Comparison of ENCODE assay signal across 8 cellular contexts in genomic region chr14:77140937-77141591, GRCh38. TPM values are rescaled to one million over a fixed set of nuclear protein-coding genes. Genes with fewer than 3 reads are reported as not detected.
DNase-seq lines count a peak whose midpoint lies in the region; ATAC-seq and TF ChIP-seq lines count a peak whose summit lies in the region.

No MANE protein-coding gene starts in this region.

- no peaks in the 10 kb centered on the region for H3K9me3 ChIP-seq in mesodermal cell (ENCODE audit: control insufficient read depth, low read length)
- H3K9me3 ChIP-seq in CD8-positive, alpha-beta memory T cell (ENCODE audit: low read length): no peaks in the 10 kb centered on the region

- H3K4me3 ChIP-seq in GM12864 (ENCODE audit: low read depth, low read length): no peak overlapping the region
- peak overlapping the region; percentile 44 for H3K4me3 ChIP-seq in mesodermal cell (ENCODE audit: extremely low read depth, insufficient read depth, low read length, poor library complexity, severe bottlenecking)
- H3K4me3 ChIP-seq in CD8-positive, alpha-beta memory T cell (ENCODE audit: low read length): no peak overlapping the region

- ATAC-seq in GM21360 (IDR thresholded peaks at IDR 0.05; ENCODE audit: unreplicated experiment): no peak
- no peak for ATAC-seq in sciatic nerve

- no peak overlapping the region for H3K27ac ChIP-seq in mesodermal cell (ENCODE audit: low read depth, low read length, severe bottlenecking)
- H3K27ac ChIP-seq in CD8-positive, alpha-beta memory T cell (ENCODE audit: low read depth, low read length): no peak overlapping the region

- peak; percentile 38 for TF ChIP-seq CTCF in GM12864 (IDR thresholded peaks at IDR 0.05; ENCODE audit: low read depth, low read length, missing control alignments)

- no peaks in the 10 kb centered on the region for H3K36me3 Mint-ChIP-seq in CD8-positive, alpha-beta memory T cell

- H3K27ac Mint-ChIP-seq in CD8-positive, alpha-beta memory T cell: no peak overlapping the region

- peaks cover 13% of the 10 kb centered on the region for H3K4me1 ChIP-seq in mesodermal cell (ENCODE audit: control insufficient read depth, insufficient read depth, low read length, poor library complexity, severe bottlenecking)
- no peaks in the 10 kb centered on the region for H3K4me1 ChIP-seq in CD8-positive, alpha-beta memory T cell (ENCODE audit: insufficient read depth, low read length)

- peaks cover 30% of the 10 kb centered on the region for H3K27me3 ChIP-seq in CD8-positive, alpha-beta memory T cell (ENCODE audit: insufficient read depth, low read length, poor library complexity, severe bottlenecking)

- peak overlapping the region in 1 of 7 donors; percentile 67 for H3K4me3 Mint-ChIP-seq in CD8-positive, alpha-beta memory T cell

- peaks cover 13 to 29% (median 25%) of the 10 kb centered on the region in 3 donors for H3K4me1 Mint-ChIP-seq in CD8-positive, alpha-beta memory T cell

- POLR2A ChIA-PET in CD8-positive, alpha-beta memory T cell (lab: Charles Lee): interaction anchor here (0.5 kb wide), 1 partner anchor 65 kb away, joined by 3 read pairs; no protein-coding TSS in a partner anchor

- CTCF ChIA-PET in CD8-positive, alpha-beta memory T cell (lab: Charles Lee): interaction anchor here (1.0 kb wide), 1 partner anchor 175 kb away, joined by 3 read pairs; no protein-coding TSS in a partner anchor

- no peaks in the 10 kb centered on the region for H3K36me3 ChIP-seq in mesodermal cell (ENCODE audit: control insufficient read depth, insufficient read depth, low read length)
- H3K36me3 ChIP-seq in CD8-positive, alpha-beta memory T cell (ENCODE audit: insufficient read depth, low read length): no peaks in the 10 kb centered on the region

- DNase-seq in GM12864 (ENCODE audit: low read depth) (no peak), NCI-H2171 treated with DMSO at 0.1 percent for 48 hours (lab: John Stamatoyannopoulos, UW) (peak; percentile 66), dermis blood vessel endothelial cell (peak; percentile 64), sciatic nerve (ENCODE audit: low spot score) (no peak), SIG-M5 treated with dmso at 0.1 percent for 504 hours (lab: John Stamatoyannopoulos, UW; ENCODE audit: unreplicated experiment) (no peak)
- DNase-seq in CD8-positive, alpha-beta memory T cell: no peak

- intact Hi-C loops in sciatic nerve (cut with DNase I): no loop called here

- H3K27me3 Mint-ChIP-seq in CD8-positive, alpha-beta memory T cell: peaks cover 66 to 83% of the 10 kb centered on the region in 2 donors

- 0 to 1% methylated on average over 40 to 64 of the region's 73 CpGs for WGBS in mesodermal cell (ENCODE audit: insufficient coverage in 2 of 2), 2 experiments

- H3K9me3 Mint-ChIP-seq in CD8-positive, alpha-beta memory T cell: peaks cover 0 to 2% (median 0%) of the 10 kb centered on the region in 5 donors

RNA-seq across cellular contexts. Expression of gene ZDHHC22, which starts 0.5 kb away (rescaled TPM):
- total RNA-seq in dermis blood vessel endothelial cell (not detected in 2 replicates), sciatic nerve (not detected)
- 1.7 TPM for polyA plus RNA-seq in mesodermal cell (2013, experiment 1 of 2)
- 1.7 TPM for polyA plus RNA-seq in mesodermal cell (2013, experiment 2 of 2)
- total RNA-seq in CD8-positive, alpha-beta memory T cell: not detected
- not detected for polyA plus RNA-seq in CD8-positive, alpha-beta memory T cell

RNA-seq across cellular contexts. Expression of gene TMEM63C, which starts 40.5 kb away (rescaled TPM):
- under 0.01 TPM in 1 of 2 replicates, not detected in the other for total RNA-seq in dermis blood vessel endothelial cell
- 2.5 TPM for polyA plus RNA-seq in mesodermal cell (2013, experiment 1 of 2)
- polyA plus RNA-seq in mesodermal cell (2013, experiment 2 of 2): 1.8 TPM
- not detected for total RNA-seq in sciatic nerve
- total RNA-seq in CD8-positive, alpha-beta memory T cell: under 1 TPM; 0.64 to 0.68 TPM
- polyA plus RNA-seq in CD8-positive, alpha-beta memory T cell: 0.28 TPM

RNA-seq across cellular contexts. Expression of gene CIPC, which starts 43.0 kb away (rescaled TPM):
- total RNA-seq in dermis blood vessel endothelial cell (13.5 and 14.1 TPM in 2 replicates), sciatic nerve (39.5 TPM)
- polyA plus RNA-seq in mesodermal cell (2013, experiment 1 of 2): 11.6 TPM
- polyA plus RNA-seq in mesodermal cell (2013, experiment 2 of 2): 12.0 TPM
- 10 to 100 TPM; 10.5 to 12.7 TPM for total RNA-seq in CD8-positive, alpha-beta memory T cell
- 6.2 TPM for polyA plus RNA-seq in CD8-positive, alpha-beta memory T cell

Comparison
In these comparisons a context has a peak if more than half of its experiments do, and no peak if none do; other contexts are left out.
1. DNase-seq: peak in NCI-H2171 treated with DMSO at 0.1 percent for 48 hours (single experiment) and dermis blood vessel endothelial cell (single experiment); none in GM12864 (single experiment), sciatic nerve (single experiment), CD8-positive, alpha-beta memory T cell (0 of 5) and SIG-M5 treated with dmso at 0.1 percent for 504 hours (single experiment).